In genomic region chr5:95895771-95896170, GRCh38 we compare ENCODE assay signal across 17 cellular contexts.
DNase-seq lines count a peak whose midpoint lies in the region; ATAC-seq and TF ChIP-seq lines count a peak whose summit lies in the region.
"Had no signal": no experiment of that assay in that cellular context is flagged by ENCODE, and none has a peak within 500 bp of the region (broad histone marks: within the 10 kb centered on the region; RNA-seq: fewer than 3 reads in every experiment).

No MANE protein-coding gene starts in this region.

- no peaks in the 10 kb centered on the region for H3K27me3 ChIP-seq in SJSA1 (replicated peaks)

- no peaks in the 10 kb centered on the region for H3K27me3 Mint-ChIP-seq in nephron progenitor cell (ENCODE audit: low read depth, poor library complexity)
- H3K27me3 Mint-ChIP-seq: activated CD8-positive, alpha-beta T cell treated with anti-CD3 and anti-CD28 coated beads for 36 hours; CD4-positive, alpha-beta memory T cell had no signal

- H3K27ac ChIP-seq in SJSA1, result peak overlapping the region; percentile 28; the same call in 1 of the 2 replicates

- H3K4me3 Mint-ChIP-seq in nephron progenitor cell, result no peak overlapping the region
- H3K4me3 Mint-ChIP-seq: activated CD8-positive, alpha-beta T cell treated with anti-CD3 and anti-CD28 coated beads for 36 hours; activated T-helper 1 cell treated with anti-CD3 and anti-CD28 coated beads, Interleukin-12 subunit alpha, Interleukin-12 subunit beta, Interleukin-2, Interleukin-4 antibody, amounts not matched to agents 30 ng/mL and 10 ng/mL and 1 ng/mL, durations not matched to agents 14 hours and 24 hours and 36 hours; CD4-positive, alpha-beta memory T cell; immature natural killer cell; mesothelial cell of epicardium had no signal

- H3K9me3 Mint-ChIP-seq in nephron progenitor cell, result no peaks in the 10 kb centered on the region
- H3K9me3 Mint-ChIP-seq: activated CD8-positive, alpha-beta T cell treated with anti-CD3 and anti-CD28 coated beads for 36 hours; activated T-helper 1 cell treated with anti-CD3 and anti-CD28 coated beads, Interleukin-12 subunit alpha, Interleukin-12 subunit beta, Interleukin-2, Interleukin-4 antibody, amounts not matched to agents 30 ng/mL and 10 ng/mL and 1 ng/mL, durations not matched to agents 14 hours and 24 hours and 36 hours; CD4-positive, alpha-beta memory T cell; immature natural killer cell; mesothelial cell of epicardium had no signal

- no peak for TF ChIP-seq CTCF in AG10803 (conservative IDR thresholded peaks at IDR 0.05; ENCODE audit: low read length)
- TF ChIP-seq CTCF in nephron progenitor cell (IDR thresholded peaks at IDR 0.05), result no peak

- peaks cover 58% of the 10 kb centered on the region for H3K36me3 Mint-ChIP-seq in nephron progenitor cell (ENCODE audit: low read depth)

- H3K4me1 ChIP-seq in SJSA1 (replicated peaks), result peaks cover 20% of the 10 kb centered on the region

- no peaks in the 10 kb centered on the region for H3K9me3 ChIP-seq in SJSA1 (replicated peaks)

- ATAC-seq in GM18868 (IDR thresholded peaks at IDR 0.05; ENCODE audit: unreplicated experiment) (no peak), HG02885 (IDR thresholded peaks at IDR 0.05; ENCODE audit: poor library complexity, unreplicated experiment) (no peak)
- ATAC-seq: activated CD8-positive, alpha-beta T cell treated with anti-CD3 and anti-CD28 coated beads for 36 hours; Panc1 had no signal

- DNase-seq in AG10803 (ENCODE audit: low read depth), result peak; percentile 57
- DNase-seq in SJSA1 (ENCODE audit: low read depth in 1 of 2, low spot score in 2 of 2), result peak; percentile 56 to 71
- peak; percentile 11 for DNase-seq in fibroblast of peridontal ligament (ENCODE audit: extremely low read depth)
- DNase-seq in nephron progenitor cell, result no peak
- DNase-seq in central memory CD4-positive, alpha-beta T cell, result no peak
- DNase-seq in SKM-1 treated with dmso at 0.1 percent for 144 hours (lab: John Stamatoyannopoulos, UW; ENCODE audit: unreplicated experiment), result no peak
- DNase-seq: ACHN; activated CD8-positive, alpha-beta T cell treated with anti-CD3 and anti-CD28 coated beads for 36 hours; amniotic stem cell; CD4-positive, alpha-beta memory T cell; immature natural killer cell; small intestine had no signal

- H3K4me1 Mint-ChIP-seq in nephron progenitor cell, result peaks cover 18% of the 10 kb centered on the region
- H3K4me1 Mint-ChIP-seq: CD4-positive, alpha-beta memory T cell; immature natural killer cell had no signal

- no peak overlapping the region for H3K4me3 ChIP-seq in AG10803 (ENCODE audit: low read length)
- no peak overlapping the region for H3K4me3 ChIP-seq in SJSA1

- peak overlapping the region; percentile 33 for H3K27ac Mint-ChIP-seq in nephron progenitor cell
- H3K27ac Mint-ChIP-seq: activated CD8-positive, alpha-beta T cell treated with anti-CD3 and anti-CD28 coated beads for 36 hours; activated T-helper 1 cell treated with anti-CD3 and anti-CD28 coated beads, Interleukin-12 subunit alpha, Interleukin-12 subunit beta, Interleukin-2, Interleukin-4 antibody, amounts not matched to agents 30 ng/mL and 10 ng/mL and 1 ng/mL, durations not matched to agents 14 hours and 24 hours and 36 hours; CD4-positive, alpha-beta memory T cell; mesothelial cell of epicardium had no signal

- H3K36me3 ChIP-seq in SJSA1, result peaks cover 91% of the 10 kb centered on the region

Comparison
In these comparisons a context has a peak if more than half of its experiments do, and no peak if none do; other contexts are left out.
1. DNase-seq: peak in AG10803 (single experiment), SJSA1 (2 of 2) and fibroblast of peridontal ligament (single experiment); none in nephron progenitor cell (single experiment), central memory CD4-positive, alpha-beta T cell (single experiment) and SKM-1 treated with dmso at 0.1 percent for 144 hours (single experiment).